In genomic region chrX:118325453-118325852, GRCh38 we compare ENCODE assay signal across 12 cellular contexts. TPM values are rescaled to one million over a fixed set of nuclear protein-coding genes. Genes with fewer than 3 reads are reported as not detected.
DNase-seq lines count a peak whose midpoint lies in the region; FAIRE-seq and TF ChIP-seq lines count a peak whose summit lies in the region.
"Had no signal": no experiment of that assay in that cellular context is flagged by ENCODE, and none has a peak within 500 bp of the region (broad histone marks: within the 10 kb centered on the region; RNA-seq: fewer than 3 reads in every experiment).

No MANE protein-coding gene starts in this region.

- H3K27me3 Mint-ChIP-seq in MCF 10A (ENCODE audit: insufficient read depth, unreplicated experiment) = peaks cover 40% of the 10 kb centered on the region
- H3K27me3 Mint-ChIP-seq in dendritic cell treated with granulocyte-macrophage colony-stimulating factor and Interleukin-4, amounts not matched to agents 40 ng/mL and 50 ng/mL, for 4 days = peaks cover 3% of the 10 kb centered on the region

- POLR2A ChIA-PET in MCF 10A (lab: Yijun Ruan, JAX) = interaction anchor here (1.3 kb wide), 1 partner anchor 19 kb away, joined by 3 read pairs; no protein-coding TSS in a partner anchor

- no peak overlapping the region for H2AFZ ChIP-seq in OCI-LY1 (ENCODE audit: low read length)

- H3K9me3 Mint-ChIP-seq in MCF 10A (ENCODE audit: unreplicated experiment) = no peaks in the 10 kb centered on the region
- H3K9me3 Mint-ChIP-seq in dendritic cell treated with granulocyte-macrophage colony-stimulating factor and Interleukin-4, amounts not matched to agents 40 ng/mL and 50 ng/mL, for 4 days = no peaks in the 10 kb centered on the region
- H3K9me3 Mint-ChIP-seq: activated T-cell treated with anti-CD3 and anti-CD28 coated beads, Interleukin-2, amount 50 U/mL, for 24 hours had no signal

- H3K36me3 ChIP-seq in breast epithelium (no peaks in the 10 kb centered on the region), OCI-LY1 (ENCODE audit: insufficient read depth, low read length) (no peaks in the 10 kb centered on the region)
- H3K36me3 ChIP-seq: transverse colon had no signal

- H3K9ac ChIP-seq in OCI-LY1 (ENCODE audit: low read length) = no peak overlapping the region

- no peaks in the 10 kb centered on the region for H3K4me1 Mint-ChIP-seq in MCF 10A (ENCODE audit: insufficient read depth, unreplicated experiment)
- peaks cover 14% of the 10 kb centered on the region for H3K4me1 Mint-ChIP-seq in dendritic cell treated with granulocyte-macrophage colony-stimulating factor and Interleukin-4, amounts not matched to agents 40 ng/mL and 50 ng/mL, for 4 days (ENCODE audit: low read depth)
- H3K4me1 Mint-ChIP-seq: mesothelial cell of epicardium had no signal

- H3K27ac ChIP-seq in breast epithelium = no peak overlapping the region
- no peak overlapping the region for H3K27ac ChIP-seq in OCI-LY1 (ENCODE audit: low read depth, low read length, poor library complexity, severe bottlenecking)
- H3K27ac ChIP-seq: transverse colon had no signal

- no peaks in the 10 kb centered on the region for H3K9me3 ChIP-seq in breast epithelium
- no peaks in the 10 kb centered on the region for H3K9me3 ChIP-seq in OCI-LY1 (ENCODE audit: low read length)
- H3K9me3 ChIP-seq: transverse colon had no signal

- no peak overlapping the region for H3K4me3 Mint-ChIP-seq in MCF 10A (ENCODE audit: unreplicated experiment)
- no peak overlapping the region for H3K4me3 Mint-ChIP-seq in dendritic cell treated with granulocyte-macrophage colony-stimulating factor and Interleukin-4, amounts not matched to agents 40 ng/mL and 50 ng/mL, for 4 days
- H3K4me3 Mint-ChIP-seq: activated T-cell treated with anti-CD3 and anti-CD28 coated beads, Interleukin-2, amount 50 U/mL, for 24 hours; mesothelial cell of epicardium had no signal

- H3K27me3 ChIP-seq in breast epithelium = peaks cover 0 to 3% of the 10 kb centered on the region in 2 donors
- no peaks in the 10 kb centered on the region for H3K27me3 ChIP-seq in OCI-LY1 (ENCODE audit: insufficient read depth, low read length)
- H3K27me3 ChIP-seq: transverse colon had no signal

- no peak for FAIRE-seq in urothelium cell line (lab: Jason Lieb, UNC)

- H3K9me2 ChIP-seq in OCI-LY1 (ENCODE audit: low read depth, low read length) = no peaks in the 10 kb centered on the region

- H3K4me3 ChIP-seq in breast epithelium = no peak overlapping the region
- no peak overlapping the region for H3K4me3 ChIP-seq in OCI-LY1 (ENCODE audit: low read depth, low read length, poor library complexity, severe bottlenecking)
- H3K4me3 ChIP-seq: transverse colon had no signal

- no peak overlapping the region for H3K4me2 ChIP-seq in OCI-LY1 (ENCODE audit: low read length)

- H3K27ac Mint-ChIP-seq in MCF 10A (ENCODE audit: low read depth, unreplicated experiment) = no peak overlapping the region
- H3K27ac Mint-ChIP-seq in dendritic cell treated with granulocyte-macrophage colony-stimulating factor and Interleukin-4, amounts not matched to agents 40 ng/mL and 50 ng/mL, for 4 days = peak overlapping the region; percentile 63
- H3K27ac Mint-ChIP-seq: activated T-cell treated with anti-CD3 and anti-CD28 coated beads, Interleukin-2, amount 50 U/mL, for 24 hours; mesothelial cell of epicardium had no signal

- H3F3A ChIP-seq in OCI-LY1 (ENCODE audit: insufficient read depth, low read length) = no peaks in the 10 kb centered on the region

- TF ChIP-seq POLR2A in breast epithelium (IDR thresholded peaks at IDR 0.05) = no peak

- H3K4me1 ChIP-seq in breast epithelium = no peaks in the 10 kb centered on the region
- H3K4me1 ChIP-seq in OCI-LY1 (ENCODE audit: insufficient read depth, low read length, severe bottlenecking) = no peaks in the 10 kb centered on the region
- H3K4me1 ChIP-seq: transverse colon had no signal

- TF ChIP-seq CTCF in MCF 10A (IDR thresholded peaks at IDR 0.05; ENCODE audit: unreplicated experiment) (peak; percentile 20), breast epithelium (IDR thresholded peaks at IDR 0.05) (no peak), OCI-LY1 (IDR thresholded peaks at IDR 0.05; ENCODE audit: low read length) (peak; percentile 18; the same call in 1 of the 2 replicates)

- H3K79me2 ChIP-seq in OCI-LY1 (ENCODE audit: insufficient read depth, low read length) = no peaks in the 10 kb centered on the region

- H4K20me1 ChIP-seq in OCI-LY1 (ENCODE audit: insufficient read depth, low read length) = no peaks in the 10 kb centered on the region

- BruUV-seq in MCF 10A (replicated peaks; lab: Mats Ljungman, UMichigan) = no TSS peak

- intact Hi-C loops in MCF 10A (cut with micrococcal nuclease) = loop anchor here (1.0 kb wide), 1 partner anchor 276 kb away; no protein-coding TSS in a partner anchor
- intact Hi-C loops in breast epithelium (cut with DNase I; ENCODE audit: low total_unique reads) = no loop called here
- intact Hi-C loops in dendritic cell treated with granulocyte-macrophage colony-stimulating factor and Interleukin-4, amounts not matched to agents 40 ng/mL and 50 ng/mL, for 4 days (cut with micrococcal nuclease) = no loop called here

- CTCF ChIA-PET in MCF 10A (lab: Yijun Ruan, JAX) = interaction anchor here (0.7 to 3.6 kb wide), 11 partner anchors 13 to 1688 kb away, joined by 3 to 32 read pairs (median 4); no protein-coding TSS in a partner anchor

- peak; percentile 4 for DNase-seq in MCF 10A (ENCODE audit: unreplicated experiment)
- DNase-seq in breast epithelium (ENCODE audit: low spot score in 2 of 2) = no peak
- DNase-seq in urothelium cell line (ENCODE audit: low spot score) = peak; percentile 1
- DNase-seq in MV-4-11 (lab: John Stamatoyannopoulos, UW) = no peak
- no peak for DNase-seq in NCI-H2107 treated with DMSO at 0.1 percent for 48 hours (lab: John Stamatoyannopoulos, UW; ENCODE audit: unreplicated experiment)
- DNase-seq in AG08396 (ENCODE audit: low spot score) = no peak
- DNase-seq: activated T-cell treated with anti-CD3 and anti-CD28 coated beads, Interleukin-2, amount 50 U/mL, for 24 hours; NCI-H1694; transverse colon had no signal

- no peaks in the 10 kb centered on the region for H3K36me3 Mint-ChIP-seq in MCF 10A (ENCODE audit: insufficient read depth, unreplicated experiment)
- H3K36me3 Mint-ChIP-seq in dendritic cell treated with granulocyte-macrophage colony-stimulating factor and Interleukin-4, amounts not matched to agents 40 ng/mL and 50 ng/mL, for 4 days (ENCODE audit: low read depth) = no peaks in the 10 kb centered on the region
- H3K36me3 Mint-ChIP-seq: mesothelial cell of epicardium had no signal

RNA-seq across cellular contexts. Expression of gene WDR44, which starts 20.5 kb away (rescaled TPM):
- total RNA-seq in MCF 10A (2022) (13.2 and 14.1 TPM in 2 replicates), breast epithelium (10 to 100 TPM; 16.8 to 23.7 (median 19.3) TPM)

Comparison
In these comparisons a context has a peak if more than half of its experiments do, and no peak if none do; other contexts are left out.
1. DNase-seq: peak in MCF 10A (single experiment) and urothelium cell line (single experiment); none in breast epithelium (0 of 2), MV-4-11 (single experiment), NCI-H2107 treated with DMSO at 0.1 percent for 48 hours (single experiment) and AG08396 (single experiment).
2. CTCF ChIP-seq: peak in MCF 10A (single experiment) and OCI-LY1 (single experiment); none in breast epithelium (0 of 3).